ENCODE assay signal across 8 cellular contexts in genomic region chr5:179621551-179621971, GRCh38. TPM values are rescaled to one million over a fixed set of nuclear protein-coding genes. Genes with fewer than 3 reads are reported as not detected.
A peak's percentile ranks its signal among the peaks of the same experiment; 100 is the strongest.
DNase-seq lines count a peak whose midpoint lies in the region; ATAC-seq and TF ChIP-seq lines count a peak whose summit lies in the region.

No MANE protein-coding gene starts in this region.

- no peak for TF ChIP-seq RAD21 in neural cell (conservative IDR thresholded peaks at IDR 0.05)

- no peak overlapping the region for H2AFZ ChIP-seq in MM.1S (ENCODE audit: low read length)
- no peak overlapping the region for H2AFZ ChIP-seq in neural cell (ENCODE audit: low read depth, low read length)

- H3K27ac ChIP-seq in BLaER1 treated with 17β-estradiol and CSF1 and Interleukin-3, amounts not matched to agents 10 nM and 100 nM = peak overlapping the region in 10 of 11 experiments; percentile 74 to 100 (median 98); a peak in 16 of 22 replicates
- peak overlapping the region; percentile 4; the same call in 1 of the 2 replicates for H3K27ac ChIP-seq in MM.1S (ENCODE audit: low read length)
- H3K27ac ChIP-seq in effector memory CD4-positive, alpha-beta T cell (ENCODE audit: insufficient read depth, low read length, poor library complexity, severe bottlenecking) = peak overlapping the region; percentile 80
- H3K27ac ChIP-seq in neural cell (ENCODE audit: low read length) = no peak overlapping the region

- TF ChIP-seq EP300 in neural cell (conservative IDR thresholded peaks at IDR 0.05; ENCODE audit: poor library complexity, severe bottlenecking) = no peak

- H3F3A ChIP-seq in MM.1S (ENCODE audit: insufficient read depth, low read length) (peaks cover 62% of the 10 kb centered on the region), neural cell (ENCODE audit: insufficient read depth, low read length, poor library complexity, severe bottlenecking) (no peaks in the 10 kb centered on the region)

- peak overlapping the region; percentile 83 to 99 (median 96) for H3K4me2 ChIP-seq in BLaER1 treated with 17β-estradiol and CSF1 and Interleukin-3, amounts not matched to agents 10 nM and 100 nM
- H3K4me2 ChIP-seq in MM.1S (ENCODE audit: low read depth, low read length) = peak overlapping the region; percentile 81
- peak overlapping the region; percentile 84 for H3K4me2 ChIP-seq in neural cell (ENCODE audit: low read length)

- peaks cover 64 to 68% (median 66%) of the 10 kb centered on the region in 11 experiments for H4K20me1 ChIP-seq in BLaER1 treated with 17β-estradiol and CSF1 and Interleukin-3, amounts not matched to agents 10 nM and 100 nM
- H4K20me1 ChIP-seq in MM.1S (ENCODE audit: insufficient read depth, low read length) (peaks cover 60% of the 10 kb centered on the region), neural cell (ENCODE audit: insufficient read depth) (peaks cover 55% of the 10 kb centered on the region)

- ATAC-seq in HG03342 (IDR thresholded peaks at IDR 0.05; ENCODE audit: unreplicated experiment) = no peak
- no peak for ATAC-seq in GM21447 (IDR thresholded peaks at IDR 0.05; ENCODE audit: unreplicated experiment)

- TF ChIP-seq CTCF in MM.1S (IDR thresholded peaks at IDR 0.05; ENCODE audit: low read length) (no peak), neural cell (IDR thresholded peaks at IDR 0.05; ENCODE audit: poor library complexity, severe bottlenecking) (no peak)

- H3K79me2 ChIP-seq in MM.1S (ENCODE audit: low read length) (peaks cover 76% of the 10 kb centered on the region), neural cell (replicated peaks; ENCODE audit: insufficient read depth, low read length) (peaks cover 66% of the 10 kb centered on the region)

- H3K4me1 ChIP-seq in BLaER1 treated with 17β-estradiol and CSF1 and Interleukin-3, amounts not matched to agents 10 nM and 100 nM = peaks cover 37 to 65% (median 54%) of the 10 kb centered on the region in 10 experiments
- H3K4me1 ChIP-seq in MM.1S (ENCODE audit: low read length) = peaks cover 33% of the 10 kb centered on the region
- peaks cover 34% of the 10 kb centered on the region for H3K4me1 ChIP-seq in effector memory CD4-positive, alpha-beta T cell (ENCODE audit: control insufficient read depth, insufficient read depth, low read length, poor library complexity, severe bottlenecking)

- peak overlapping the region; percentile 98 to 100 (median 100) for H3K9ac ChIP-seq in BLaER1 treated with 17β-estradiol and CSF1 and Interleukin-3, amounts not matched to agents 10 nM and 100 nM
- H3K9ac ChIP-seq in MM.1S (ENCODE audit: low read length) (peak overlapping the region; percentile 77), neural cell (ENCODE audit: low read length) (peak overlapping the region; percentile 100)

- peak; percentile 15 for DNase-seq in MM.1S
- no peak for DNase-seq in effector memory CD4-positive, alpha-beta T cell
- no peak for DNase-seq in hypothalamus (lab: John Stamatoyannopoulos, UW)
- DNase-seq in NCI-H2107 treated with DMSO at 0.1 percent for 48 hours (lab: John Stamatoyannopoulos, UW; ENCODE audit: unreplicated experiment) = no peak

- peak overlapping the region; percentile 96 to 100 (median 99) for H3K4me3 ChIP-seq in BLaER1 treated with 17β-estradiol and CSF1 and Interleukin-3, amounts not matched to agents 10 nM and 100 nM
- H3K4me3 ChIP-seq in MM.1S (ENCODE audit: low read length) = peak overlapping the region; percentile 63
- peak overlapping the region; percentile 91 for H3K4me3 ChIP-seq in effector memory CD4-positive, alpha-beta T cell (ENCODE audit: insufficient read depth, low read depth, low read length, poor library complexity, severe bottlenecking)
- H3K4me3 ChIP-seq in neural cell (ENCODE audit: low read length) = peak overlapping the region; percentile 99

- no peaks in the 10 kb centered on the region for H3K27me3 ChIP-seq in BLaER1 treated with 17β-estradiol and CSF1 and Interleukin-3, amounts not matched to agents 10 nM and 100 nM
- H3K27me3 ChIP-seq in MM.1S (replicated peaks; ENCODE audit: insufficient read depth, low read length) = no peaks in the 10 kb centered on the region
- no peaks in the 10 kb centered on the region for H3K27me3 ChIP-seq in effector memory CD4-positive, alpha-beta T cell (replicated peaks; ENCODE audit: control insufficient read depth, insufficient read depth, low read length, poor library complexity, severe bottlenecking)
- H3K27me3 ChIP-seq in neural cell (ENCODE audit: insufficient read depth, low read depth, low read length) = no peaks in the 10 kb centered on the region

- H3K36me3 ChIP-seq in BLaER1 treated with 17β-estradiol and CSF1 and Interleukin-3, amounts not matched to agents 10 nM and 100 nM = peaks cover 59 to 61% (median 61%) of the 10 kb centered on the region in 11 experiments
- H3K36me3 ChIP-seq in MM.1S (replicated peaks; ENCODE audit: insufficient read depth, low read length) (peaks cover 51% of the 10 kb centered on the region), neural cell (ENCODE audit: insufficient read depth, low read length) (peaks cover 32% of the 10 kb centered on the region)
- H3K36me3 ChIP-seq in effector memory CD4-positive, alpha-beta T cell (ENCODE audit: control insufficient read depth, insufficient read depth, low read length) = peaks cover 58% of the 10 kb centered on the region

- no peaks in the 10 kb centered on the region; a peak in 5 of 22 replicates for H3K9me3 ChIP-seq in BLaER1 treated with 17β-estradiol and CSF1 and Interleukin-3, amounts not matched to agents 10 nM and 100 nM (replicated peaks in 1 of 11)
- H3K9me3 ChIP-seq in MM.1S (replicated peaks; ENCODE audit: insufficient read depth, low read length) (no peaks in the 10 kb centered on the region), neural cell (ENCODE audit: low read length) (no peaks in the 10 kb centered on the region)
- H3K9me3 ChIP-seq in effector memory CD4-positive, alpha-beta T cell (ENCODE audit: control insufficient read depth, low read length) = no peaks in the 10 kb centered on the region

- H3K9me2 ChIP-seq in MM.1S (replicated peaks; ENCODE audit: insufficient read depth, low read length) (no peaks in the 10 kb centered on the region), neural cell (ENCODE audit: insufficient read depth, low read length) (no peaks in the 10 kb centered on the region)

TF ChIP-seq in neural cell, 6 proteins besides CTCF, POLR2A, EP300 and RAD21:
- TF ChIP-seq TAF1 (IDR thresholded peaks at IDR 0.05; ENCODE audit: low read depth) (no peak), SMC3 (conservative IDR thresholded peaks at IDR 0.05; ENCODE audit: poor library complexity) (no peak), POLR2AphosphoS5 (IDR thresholded peaks at IDR 0.05) (no peak), EZH2 (IDR thresholded peaks at IDR 0.05; ENCODE audit: borderline replicate concordance, insufficient read depth, low read length, poor library complexity, severe bottlenecking) (no peak), REST (IDR thresholded peaks at IDR 0.05; ENCODE audit: borderline replicate concordance) (no peak), MXI1 (conservative IDR thresholded peaks at IDR 0.05; ENCODE audit: poor library complexity, severe bottlenecking) (no peak)

RNA-seq across cellular contexts. Expression of gene HNRNPH1, which starts 1.9 kb away (rescaled TPM):
- polyA plus RNA-seq in neural cell = 982 and 1,058 TPM in 2 replicates
- 885 and 1,102 TPM in 2 replicates for polyA minus RNA-seq in neural cell

RNA-seq across cellular contexts. Expression of gene CBY3, which starts 59.3 kb away (rescaled TPM):
- polyA plus RNA-seq in neural cell = 0.90 TPM in 1 of 2 replicates, not detected in the other
- not detected in 2 replicates for polyA minus RNA-seq in neural cell
